In the genomic region with DNA sequence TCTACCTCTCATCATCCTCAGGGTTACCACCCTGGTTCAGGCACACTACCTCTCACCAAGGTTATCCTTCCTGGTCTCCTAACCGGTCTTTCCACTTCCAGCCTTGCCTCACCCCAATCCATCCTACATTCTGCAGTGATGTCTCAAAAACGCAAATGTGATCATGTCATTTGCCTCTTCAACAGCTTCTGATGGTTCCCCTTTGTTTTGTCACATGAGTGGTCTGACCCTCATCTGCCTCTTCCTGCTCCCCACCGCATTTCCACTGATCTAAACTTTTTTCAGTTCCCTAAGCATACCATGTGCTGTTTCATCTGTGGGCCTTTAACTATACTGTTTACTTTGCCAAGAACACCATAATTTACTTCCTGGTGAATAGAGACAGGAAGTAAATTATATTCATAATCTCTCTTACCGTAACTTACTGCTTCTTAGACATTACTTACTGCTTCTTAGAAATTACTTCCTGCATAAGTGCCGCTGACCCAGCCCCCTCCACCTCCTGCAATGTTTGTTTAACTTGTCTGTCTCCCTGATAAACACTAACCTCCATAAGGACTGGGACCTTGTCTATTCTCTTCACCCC, we compare ENCODE assay signal across 9 cellular contexts. TPM values are rescaled to one million over a fixed set of nuclear protein-coding genes. Genes with fewer than 3 reads are reported as not detected.
A peak's percentile ranks its signal among the peaks of the same experiment; 100 is the strongest.
DNase-seq lines count a peak whose midpoint lies in the region; ATAC-seq and TF ChIP-seq lines count a peak whose summit lies in the region.
"Had no signal": no experiment of that assay in that cellular context is flagged by ENCODE, and none has a peak within 500 bp of the region (broad histone marks: within the 10 kb centered on the region; RNA-seq: fewer than 3 reads in every experiment).

No MANE protein-coding gene starts in this region.

- DNase-seq in GM10248 (ENCODE audit: extremely low spot score) (peak; percentile 53), NAMALWA (ENCODE audit: low spot score) (peak; percentile 31), globus pallidus (ENCODE audit: low spot score) (peak; percentile 37), D341Med (ENCODE audit: low spot score) (no peak), endothelial cell (ENCODE audit: low spot score) (no peak), SHP77 treated with DMSO at 0.1 percent for 48 hours (lab: John Stamatoyannopoulos, UW) (no peak)

- no peaks in the 10 kb centered on the region for H3K4me1 Mint-ChIP-seq in endothelial cell (ENCODE audit: unreplicated experiment)

- TF ChIP-seq CTCF in GM10248 (IDR thresholded peaks at IDR 0.05; ENCODE audit: control extremely low read depth, extremely low read depth, low read depth, missing control alignments): no peak
- TF ChIP-seq CTCF in endothelial cell (IDR thresholded peaks at IDR 0.05; ENCODE audit: unreplicated experiment): no peak

- POLR2A ChIA-PET in GM10248 (lab: Yijun Ruan, JAX): no interaction called here

- no peaks in the 10 kb centered on the region for H3K9me3 Mint-ChIP-seq in endothelial cell (ENCODE audit: unreplicated experiment)

- no peaks in the 10 kb centered on the region for H3K36me3 Mint-ChIP-seq in endothelial cell (ENCODE audit: low read depth, unreplicated experiment)

- CTCF ChIA-PET in GM10248 (lab: Yijun Ruan, JAX): no interaction called here

- no peak overlapping the region for H3K27ac Mint-ChIP-seq in endothelial cell (ENCODE audit: unreplicated experiment)

- ATAC-seq in GM21576 (IDR thresholded peaks at IDR 0.05; ENCODE audit: unreplicated experiment) (peak; percentile 77), GM19455 (IDR thresholded peaks at IDR 0.05; ENCODE audit: unreplicated experiment) (no peak)

- H3K27me3 Mint-ChIP-seq in endothelial cell (ENCODE audit: unreplicated experiment): no peaks in the 10 kb centered on the region

- no peak overlapping the region for H3K4me3 Mint-ChIP-seq in endothelial cell (ENCODE audit: unreplicated experiment)

RNA-seq across cellular contexts. Expression of a gene that starts 27.1 kb away (rescaled TPM):
- total RNA-seq in endothelial cell (ENCODE audit: unreplicated experiment): 8.5 TPM
- total RNA-seq: myocyte had no signal

Comparison
In these comparisons a context has a peak if more than half of its experiments do, and no peak if none do; other contexts are left out.
1. DNase-seq: peak in GM10248 (single experiment), NAMALWA (single experiment) and globus pallidus (single experiment); none in D341Med (single experiment), endothelial cell (single experiment) and SHP77 treated with DMSO at 0.1 percent for 48 hours (single experiment).